Comparison of ENCODE assay signal across 8 cellular contexts in the genomic region with DNA sequence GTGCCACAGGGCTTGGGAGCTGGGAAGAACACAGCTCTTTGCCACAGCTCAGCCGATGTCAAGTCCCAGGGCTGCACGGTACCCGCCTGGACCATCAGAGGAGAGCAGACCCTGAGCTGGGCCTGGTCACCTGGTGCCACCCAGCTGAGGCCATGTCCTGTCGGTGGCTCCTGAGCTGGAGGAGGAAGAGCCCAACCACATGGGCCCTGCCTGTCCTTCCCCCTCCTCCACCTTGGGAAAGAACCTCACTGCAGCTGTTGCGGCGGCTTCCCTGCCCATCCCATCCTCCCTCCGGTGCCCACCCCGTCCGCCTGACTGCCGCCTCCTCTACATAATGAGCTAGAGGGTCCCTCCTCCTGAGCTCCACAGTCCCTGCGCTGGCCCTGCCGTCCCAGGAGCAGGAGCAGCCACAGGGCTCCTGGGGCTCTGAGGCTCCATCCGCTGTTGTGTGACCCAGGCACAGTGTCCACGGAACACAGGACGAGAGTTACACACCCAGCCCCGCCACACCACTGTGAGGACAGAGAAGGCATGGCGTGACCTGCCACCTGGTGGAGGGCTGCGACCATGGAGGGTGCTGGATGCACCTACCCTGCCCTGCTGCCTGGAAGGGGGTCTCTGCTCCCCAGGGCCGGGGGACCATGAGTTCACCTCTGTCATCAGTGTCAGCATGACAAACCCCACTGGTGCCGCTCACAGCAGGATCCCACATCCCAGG. TPM values are rescaled to one million over a fixed set of nuclear protein-coding genes. Genes with fewer than 3 reads are reported as not detected.
DNase-seq lines count a peak whose midpoint lies in the region; ATAC-seq and TF ChIP-seq lines count a peak whose summit lies in the region.

No MANE protein-coding gene starts in this region.

- in situ Hi-C loops in gastrocnemius medialis (cut with MboI; ENCODE audit: low sequenced_read_pairs in 4 of 4) = loop anchor here in 1 of 4 donors (5.0 kb wide), 1 partner anchor 543 kb away; no protein-coding TSS in a partner anchor

- no CpG with 5 or more reads among the region's 20 CpGs for WGBS in gastroesophageal sphincter (ENCODE audit: low coverage in 1 of 2), 2 donors

- ATAC-seq in gastroesophageal sphincter = peak; percentile 60
- peak; percentile 25 to 51 for ATAC-seq in gastrocnemius medialis
- ATAC-seq in GM21515 (IDR thresholded peaks at IDR 0.05; ENCODE audit: unreplicated experiment) = no peak

- DNase-seq in GM06990 (ENCODE audit: extremely low read depth, insufficient read length) (peak; percentile 47), NB4 (ENCODE audit: low read depth) (peak; percentile 50), gastrocnemius medialis (peak; percentile 42 to 62), LoVo (ENCODE audit: low spot score) (no peak), NCI-H187 (lab: John Stamatoyannopoulos, UW) (no peak)
- peak; percentile 52 to 64 for DNase-seq in activated T-cell treated with anti-CD3 and anti-CD28 coated beads, Interleukin-2, amount 50 U/mL, for 48 hours

- H3K27ac ChIP-seq in gastroesophageal sphincter (peak overlapping the region in 3 of 4 donors; percentile 81 to 88 (median 81)), gastrocnemius medialis (peak overlapping the region in 2 of 4 donors; percentile 5 to 68)

- H3K9me3 ChIP-seq in gastroesophageal sphincter = no peaks in the 10 kb centered on the region
- H3K9me3 ChIP-seq in gastrocnemius medialis = no peaks in the 10 kb centered on the region

- H3K27me3 ChIP-seq in GM06990 (replicated peaks; ENCODE audit: control insufficient read depth, insufficient read depth, low read length) = no peaks in the 10 kb centered on the region
- peaks cover 19% of the 10 kb centered on the region for H3K27me3 ChIP-seq in gastroesophageal sphincter
- H3K27me3 ChIP-seq in gastrocnemius medialis = peaks cover 0 to 11% (median 6%) of the 10 kb centered on the region in 3 donors

- H3K4me3 ChIP-seq in GM06990 (replicated peaks; ENCODE audit: low read depth, low read length) = no peak overlapping the region
- no peak overlapping the region for H3K4me3 ChIP-seq in NB4 (ENCODE audit: low read depth, low read length)
- no peak overlapping the region for H3K4me3 ChIP-seq in gastroesophageal sphincter
- no peak overlapping the region for H3K4me3 ChIP-seq in gastrocnemius medialis

- TF ChIP-seq EP300 in gastroesophageal sphincter (IDR thresholded peaks at IDR 0.05) = no peak

- peaks cover 6 to 40% (median 30%) of the 10 kb centered on the region in 3 donors for H3K4me1 ChIP-seq in gastroesophageal sphincter
- peaks cover 27 to 29% of the 10 kb centered on the region in 2 donors for H3K4me1 ChIP-seq in gastrocnemius medialis

- peak; percentile 83 for TF ChIP-seq CTCF in GM06990 (IDR thresholded peaks at IDR 0.05; ENCODE audit: insufficient read depth, low read length, poor library complexity, severe bottlenecking)
- TF ChIP-seq CTCF in NB4 (IDR thresholded peaks at IDR 0.05; ENCODE audit: low read depth, low read length) = peak; percentile 21
- peak in 3 of 4 experiments; percentile 73 to 78 (median 76) for TF ChIP-seq CTCF in gastroesophageal sphincter (IDR thresholded peaks at IDR 0.05)
- TF ChIP-seq CTCF in gastrocnemius medialis (IDR thresholded peaks at IDR 0.05 in 4 of 5, conservative IDR thresholded peaks at IDR 0.05 in 1 of 5) = peak; percentile 41 to 77 (median 60)

- intact Hi-C loops in gastrocnemius medialis (cut with DNase I; ENCODE audit: low total_unique reads) = no loop called here

- no peaks in the 10 kb centered on the region; the same call in none of the 2 replicates for H3K36me3 ChIP-seq in GM06990 (ENCODE audit: control insufficient read depth, insufficient read depth, low read length)
- peaks cover 0 to 8% of the 10 kb centered on the region in 2 donors for H3K36me3 ChIP-seq in gastroesophageal sphincter
- H3K36me3 ChIP-seq in gastrocnemius medialis = peaks cover 0 to 3% of the 10 kb centered on the region in 2 donors

- no peak for TF ChIP-seq POLR2A in NB4 (IDR thresholded peaks at IDR 0.05; ENCODE audit: extremely low read depth, insufficient read length)
- no peak for TF ChIP-seq POLR2A in gastroesophageal sphincter (IDR thresholded peaks at IDR 0.05)
- no peak for TF ChIP-seq POLR2A in gastrocnemius medialis (IDR thresholded peaks at IDR 0.05)

RNA-seq across cellular contexts. Expression of a gene that starts 21.4 kb away (rescaled TPM):
- 10 to 100 TPM; 17.6 to 26.0 (median 19.0) TPM for total RNA-seq in gastroesophageal sphincter
- total RNA-seq in gastrocnemius medialis = 10 to 100 TPM; 29.8 to 33.3 (median 33.0) TPM

Comparison
In these comparisons a context has a peak if more than half of its experiments do, and no peak if none do; other contexts are left out.
1. DNase-seq: peak in GM06990 (single experiment), NB4 (single experiment), activated T-cell treated with anti-CD3 and anti-CD28 coated beads, Interleukin-2, amount 50 U/mL, for 48 hours (2 of 2) and gastrocnemius medialis (2 of 2); none in LoVo (single experiment) and NCI-H187 (0 of 2).
2. CTCF ChIP-seq: peak in every context shown above with its lines; median percentile 83 in GM06990; 76 in gastroesophageal sphincter; 60 in gastrocnemius medialis; 21 in NB4.